1 cellular context compared by ENCODE assay signal in the genomic region with DNA sequence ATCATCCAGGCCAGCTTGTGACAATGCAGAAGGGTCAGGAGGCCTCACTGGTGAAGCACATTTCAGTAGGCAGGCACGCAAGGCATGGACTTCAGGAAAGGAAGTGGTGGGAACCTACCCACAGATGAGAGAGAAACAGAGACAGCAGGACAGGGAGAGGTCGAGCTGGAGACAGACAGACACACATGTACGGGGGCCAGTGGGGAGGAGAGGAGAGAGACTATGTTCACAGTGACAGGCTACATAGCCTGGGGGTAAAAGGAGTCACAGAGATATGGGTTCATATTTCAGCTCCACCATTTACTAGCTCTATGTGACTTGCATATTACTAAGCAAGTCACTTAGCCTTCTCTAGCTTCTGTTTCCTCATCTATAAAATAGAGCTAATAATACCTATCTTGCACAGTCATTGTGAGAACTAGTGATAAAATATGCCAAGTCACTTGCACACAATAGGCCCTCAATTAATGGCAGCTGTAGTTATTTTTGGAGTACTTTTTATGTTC.
TF ChIP-seq lines count a peak whose summit lies in the region.

No MANE protein-coding gene starts in this region.

TF ChIP-seq in GM12878, 131 proteins besides CTCF, POLR2A, EP300 and RAD21 (continued from another document):
- TF ChIP-seq, protein P1, sequence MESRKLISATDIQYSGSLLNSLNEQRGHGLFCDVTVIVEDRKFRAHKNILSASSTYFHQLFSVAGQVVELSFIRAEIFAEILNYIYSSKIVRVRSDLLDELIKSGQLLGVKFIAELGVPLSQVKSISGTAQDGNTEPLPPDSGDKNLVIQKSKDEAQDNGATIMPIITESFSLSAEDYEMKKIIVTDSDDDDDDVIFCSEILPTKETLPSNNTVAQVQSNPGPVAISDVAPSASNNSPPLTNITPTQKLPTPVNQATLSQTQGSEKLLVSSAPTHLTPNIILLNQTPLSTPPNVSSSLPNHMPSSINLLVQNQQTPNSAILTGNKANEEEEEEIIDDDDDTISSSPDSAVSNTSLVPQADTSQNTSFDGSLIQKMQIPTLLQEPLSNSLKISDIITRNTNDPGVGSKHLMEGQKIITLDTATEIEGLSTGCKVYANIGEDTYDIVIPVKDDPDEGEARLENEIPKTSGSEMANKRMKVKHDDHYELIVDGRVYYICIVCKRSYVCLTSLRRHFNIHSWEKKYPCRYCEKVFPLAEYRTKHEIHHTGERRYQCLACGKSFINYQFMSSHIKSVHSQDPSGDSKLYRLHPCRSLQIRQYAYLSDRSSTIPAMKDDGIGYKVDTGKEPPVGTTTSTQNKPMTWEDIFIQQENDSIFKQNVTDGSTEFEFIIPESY (IDR thresholded peaks at IDR 0.05) = no peak
- peak; percentile 49 for TF ChIP-seq RELA (IDR thresholded peaks at IDR 0.05; ENCODE audit: borderline replicate concordance, partially characterized antibody)
- TF ChIP-seq BACH1 (IDR thresholded peaks at IDR 0.05; ENCODE audit: borderline replicate concordance) = peak; percentile 94
- no peak for TF ChIP-seq BMI1 (IDR thresholded peaks at IDR 0.05; ENCODE audit: borderline replicate concordance)
- TF ChIP-seq HDAC2 (IDR thresholded peaks at IDR 0.05) = no peak
- no peak for TF ChIP-seq ESRRA (IDR thresholded peaks at IDR 0.05; ENCODE audit: low read length)
- TF ChIP-seq, protein P2, sequence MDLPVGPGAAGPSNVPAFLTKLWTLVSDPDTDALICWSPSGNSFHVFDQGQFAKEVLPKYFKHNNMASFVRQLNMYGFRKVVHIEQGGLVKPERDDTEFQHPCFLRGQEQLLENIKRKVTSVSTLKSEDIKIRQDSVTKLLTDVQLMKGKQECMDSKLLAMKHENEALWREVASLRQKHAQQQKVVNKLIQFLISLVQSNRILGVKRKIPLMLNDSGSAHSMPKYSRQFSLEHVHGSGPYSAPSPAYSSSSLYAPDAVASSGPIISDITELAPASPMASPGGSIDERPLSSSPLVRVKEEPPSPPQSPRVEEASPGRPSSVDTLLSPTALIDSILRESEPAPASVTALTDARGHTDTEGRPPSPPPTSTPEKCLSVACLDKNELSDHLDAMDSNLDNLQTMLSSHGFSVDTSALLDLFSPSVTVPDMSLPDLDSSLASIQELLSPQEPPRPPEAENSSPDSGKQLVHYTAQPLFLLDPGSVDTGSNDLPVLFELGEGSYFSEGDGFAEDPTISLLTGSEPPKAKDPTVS (IDR thresholded peaks at IDR 0.05; ENCODE audit: low read depth, low read length) = no peak
- no peak for TF ChIP-seq ZZZ3 (IDR thresholded peaks at IDR 0.05; ENCODE audit: control insufficient read depth, insufficient read length, low read depth)
- peak; percentile 30 to 47; a peak in 3 of 4 replicates for TF ChIP-seq IKZF2 (IDR thresholded peaks at IDR 0.05)
- TF ChIP-seq ATF7 (IDR thresholded peaks at IDR 0.05; ENCODE audit: low read depth) = no peak
- TF ChIP-seq DPF2 (IDR thresholded peaks at IDR 0.05) = peak; percentile 31; the same call in 1 of the 2 replicates
- no peak for TF ChIP-seq FOXK2 (IDR thresholded peaks at IDR 0.05)
- peak; percentile 93 for TF ChIP-seq EED (IDR thresholded peaks at IDR 0.05; ENCODE audit: low read depth)
- TF ChIP-seq, protein P3, sequence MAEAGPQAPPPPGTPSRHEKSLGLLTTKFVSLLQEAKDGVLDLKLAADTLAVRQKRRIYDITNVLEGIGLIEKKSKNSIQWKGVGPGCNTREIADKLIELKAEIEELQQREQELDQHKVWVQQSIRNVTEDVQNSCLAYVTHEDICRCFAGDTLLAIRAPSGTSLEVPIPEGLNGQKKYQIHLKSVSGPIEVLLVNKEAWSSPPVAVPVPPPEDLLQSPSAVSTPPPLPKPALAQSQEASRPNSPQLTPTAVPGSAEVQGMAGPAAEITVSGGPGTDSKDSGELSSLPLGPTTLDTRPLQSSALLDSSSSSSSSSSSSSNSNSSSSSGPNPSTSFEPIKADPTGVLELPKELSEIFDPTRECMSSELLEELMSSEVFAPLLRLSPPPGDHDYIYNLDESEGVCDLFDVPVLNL (IDR thresholded peaks at IDR 0.05; ENCODE audit: low read depth, low read length) = no peak
- no peak for TF ChIP-seq FOS (IDR thresholded peaks at IDR 0.05; ENCODE audit: borderline replicate concordance, extremely low read depth, insufficient read length)
- TF ChIP-seq SRF (IDR thresholded peaks at IDR 0.05; ENCODE audit: low read depth in 2 of 2, low read length in 2 of 2) = no peak
- TF ChIP-seq TAF1 (IDR thresholded peaks at IDR 0.05; ENCODE audit: borderline replicate concordance, low read depth, low read length) = no peak
